13 cellular contexts compared by ENCODE assay signal in the genomic region with DNA sequence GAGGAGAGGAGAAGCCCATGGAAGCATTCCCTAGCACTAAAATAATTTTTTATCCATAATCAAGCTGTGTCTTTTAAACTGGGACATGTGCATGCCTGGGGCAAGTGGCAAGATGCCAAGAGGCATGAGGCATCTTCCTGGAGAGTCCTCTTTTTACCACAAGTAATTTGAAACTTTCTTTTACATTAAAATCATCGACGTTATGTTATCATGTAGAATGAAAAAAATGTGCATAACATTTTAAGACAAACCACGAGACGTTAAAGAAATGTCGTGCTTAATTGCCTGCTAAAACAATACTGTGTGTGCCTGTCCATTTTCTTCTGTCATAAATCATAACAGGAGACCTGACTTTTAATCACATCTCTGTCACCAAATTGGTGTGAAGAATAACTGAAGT. TPM values are rescaled to one million over a fixed set of nuclear protein-coding genes. Genes with fewer than 3 reads are reported as not detected.
DNase-seq lines count a peak whose midpoint lies in the region; ATAC-seq, FAIRE-seq and TF ChIP-seq lines count a peak whose summit lies in the region.
"Had no signal": no experiment of that assay in that cellular context is flagged by ENCODE, and none has a peak within 500 bp of the region (broad histone marks: within the 10 kb centered on the region; RNA-seq: fewer than 3 reads in every experiment).

No MANE protein-coding gene starts in this region.

- no peak for TF ChIP-seq CTCF in CD4-positive, alpha-beta T cell (IDR thresholded peaks at IDR 0.05)
- TF ChIP-seq CTCF in IMR-90 (conservative IDR thresholded peaks at IDR 0.05; ENCODE audit: low read depth, low read length) (no peak), keratinocyte (optimal IDR thresholded peaks at IDR 0.05 in 1 of 3, IDR thresholded peaks at IDR 0.05 in 1 of 3, conservative IDR thresholded peaks at IDR 0.05 in 1 of 3; ENCODE audit: extremely low read depth in 1 of 3, insufficient read depth in 2 of 3, low read length in 3 of 3) (no peak)

- no peak overlapping the region for H2AK9ac ChIP-seq in IMR-90 (replicated peaks; ENCODE audit: low read depth, low read length, poor library complexity)

- H3K27me3 Mint-ChIP-seq in CD4-positive, alpha-beta T cell: no peaks in the 10 kb centered on the region

- H4K20me1 ChIP-seq in IMR-90 (ENCODE audit: insufficient read depth, low read length) (no peaks in the 10 kb centered on the region), keratinocyte (ENCODE audit: control insufficient read depth, extremely low read depth, insufficient read depth, low read length) (no peaks in the 10 kb centered on the region)

- no peak overlapping the region for H3K4me3 Mint-ChIP-seq in CD4-positive, alpha-beta T cell

- no peak for DNase-seq in CD4-positive, alpha-beta T cell
- DNase-seq in IMR-90 (peak; percentile 61), amniotic stem cell (lab: John Stamatoyannopoulos, UW) (peak; percentile 15), keratinocyte (ENCODE audit: low read depth, low spot score) (peak; percentile 42), D341Med (ENCODE audit: low spot score) (no peak), NOMO-1 treated with dmso at 0.1 percent for 144 hours (lab: John Stamatoyannopoulos, UW; ENCODE audit: unreplicated experiment) (no peak), NCI-H1105 treated with DMSO at 0.1 percent for 48 hours (lab: John Stamatoyannopoulos, UW) (no peak)
- DNase-seq: SHP77 treated with DMSO at 0.1 percent for 48 hours had no signal

- H3K18ac ChIP-seq in IMR-90 (ENCODE audit: low read depth, low read length): no peak overlapping the region

- in situ Hi-C loops in IMR-90 (cut with MboI; ENCODE audit: low sequenced_read_pairs): no loop called here

- H4K8ac ChIP-seq in IMR-90 (ENCODE audit: low read depth in 2 of 2, low read length in 2 of 2): no peak overlapping the region

- no peak overlapping the region for H2BK120ac ChIP-seq in IMR-90 (ENCODE audit: low read depth, low read length)

- no peak for TF ChIP-seq POLR2A in IMR-90 (IDR thresholded peaks at IDR 0.05; ENCODE audit: low read depth, low read length)

- H3K36me3 Mint-ChIP-seq in CD4-positive, alpha-beta T cell (ENCODE audit: low read depth): peaks cover under 1% of the 10 kb centered on the region

- H3K4me1 ChIP-seq in IMR-90 (ENCODE audit: control insufficient read depth, insufficient read depth, low read length): no peaks in the 10 kb centered on the region
- H3K4me1 ChIP-seq in keratinocyte (ENCODE audit: control insufficient read depth, extremely low read depth, insufficient read depth, low read length): peaks cover 18% of the 10 kb centered on the region

- H3K4me3 ChIP-seq in IMR-90 (ENCODE audit: insufficient read depth, low read depth, low read length) (no peak overlapping the region), keratinocyte (ENCODE audit: control insufficient read depth in 2 of 3, extremely low read depth in 1 of 3, insufficient read depth in 2 of 3, low read depth in 1 of 3, low read length in 3 of 3) (no peak overlapping the region)

- H3K4ac ChIP-seq in IMR-90 (ENCODE audit: low read depth, low read length): no peak overlapping the region

- H4K5ac ChIP-seq in IMR-90 (ENCODE audit: low read depth, low read length): no peak overlapping the region

- CTCF ChIA-PET in CD4-positive, alpha-beta T cell (lab: Charles Lee): no interaction called here
- CTCF ChIA-PET in IMR-90 (lab: Yijun Ruan, JAX): interaction anchor here (0.7 kb wide), 1 partner anchor 167 kb away, joined by 3 read pairs; no protein-coding TSS in a partner anchor

- H3K4me1 Mint-ChIP-seq in CD4-positive, alpha-beta T cell (ENCODE audit: low read depth): peaks cover 37% of the 10 kb centered on the region

- H3K9me3 Mint-ChIP-seq in CD4-positive, alpha-beta T cell: no peaks in the 10 kb centered on the region

- FAIRE-seq in keratinocyte (lab: Jason Lieb, UNC): peak; percentile 86
- FAIRE-seq: GM19239 had no signal

- TF ChIP-seq RAD21 in IMR-90 (IDR thresholded peaks at IDR 0.05; ENCODE audit: low read length): no peak

- no peak overlapping the region for H4K91ac ChIP-seq in IMR-90 (ENCODE audit: insufficient read depth, low read depth, low read length)

- H2BK20ac ChIP-seq in IMR-90 (ENCODE audit: low read depth, low read length): no peak overlapping the region

- no peak overlapping the region for H3K14ac ChIP-seq in IMR-90 (replicated peaks; ENCODE audit: low read depth, low read length)

- WGBS in IMR-90 (ENCODE audit: extremely low coverage in 2 of 2, insufficient read length in 1 of 2), 2 experiments: no CpG with 5 or more reads among the region's 5 CpGs

- H3K36me3 ChIP-seq in IMR-90 (ENCODE audit: control insufficient read depth, insufficient read depth, low read length) (no peaks in the 10 kb centered on the region), keratinocyte (ENCODE audit: control insufficient read depth in 2 of 2, extremely low read depth in 1 of 2, insufficient read depth in 2 of 2, low read length in 2 of 2) (no peaks in the 10 kb centered on the region)

- H2AK5ac ChIP-seq in IMR-90 (ENCODE audit: low read depth, low read length): no peak overlapping the region

- BruUV-seq in IMR-90 (replicated peaks; lab: Mats Ljungman, UMichigan): no TSS peak

- H2AFZ ChIP-seq in IMR-90 (replicated peaks; ENCODE audit: low read length, poor library complexity) (no peak overlapping the region), keratinocyte (ENCODE audit: control insufficient read depth, low read length) (no peak overlapping the region)

- no peak overlapping the region for H2BK5ac ChIP-seq in IMR-90 (ENCODE audit: low read depth, low read length, poor library complexity, severe bottlenecking)

- H3K4me2 ChIP-seq in IMR-90 (ENCODE audit: low read depth, low read length) (peak overlapping the region; percentile 31; the same call in 1 of the 2 replicates), keratinocyte (ENCODE audit: control insufficient read depth, extremely low read depth, insufficient read depth, low read depth, low read length) (peak overlapping the region; percentile 57)

- H3K27ac Mint-ChIP-seq in CD4-positive, alpha-beta T cell: peak overlapping the region; percentile 28

- H2BK15ac ChIP-seq in IMR-90 (ENCODE audit: low read depth, low read length): no peak overlapping the region

- H3K9me3 ChIP-seq in CD4-positive, alpha-beta T cell (ENCODE audit: control insufficient read depth, low read length): no peaks in the 10 kb centered on the region
- H3K9me3 ChIP-seq in IMR-90 (ENCODE audit: control insufficient read depth, insufficient read depth, low read length) (no peaks in the 10 kb centered on the region), keratinocyte (ENCODE audit: control insufficient read depth, low read depth, low read length) (no peaks in the 10 kb centered on the region)

- no peak overlapping the region for H3K56ac ChIP-seq in IMR-90 (ENCODE audit: extremely low read depth, insufficient read depth, low read length)

- H3K27me3 ChIP-seq in CD4-positive, alpha-beta T cell (ENCODE audit: control insufficient read depth, insufficient read depth, low read length): no peaks in the 10 kb centered on the region
- H3K27me3 ChIP-seq in IMR-90 (ENCODE audit: control insufficient read depth, insufficient read depth, low read length) (no peaks in the 10 kb centered on the region), keratinocyte (ENCODE audit: control insufficient read depth, extremely low read depth, insufficient read depth, low read length) (no peaks in the 10 kb centered on the region)
- H3K27me3 ChIP-seq: ascending aorta had no signal

- no peaks in the 10 kb centered on the region for H3K79me1 ChIP-seq in IMR-90 (ENCODE audit: low read depth in 1 of 2, low read length in 2 of 2)

- POLR2A ChIA-PET in CD4-positive, alpha-beta T cell (lab: Charles Lee): no interaction called here
- POLR2A ChIA-PET in IMR-90 (lab: Charles Lee; ENCODE audit: unreplicated experiment): no interaction called here

- H3K9me1 ChIP-seq in IMR-90 (ENCODE audit: insufficient read depth, low read length) (no peaks in the 10 kb centered on the region), keratinocyte (ENCODE audit: control insufficient read depth, extremely low read depth, insufficient read depth, low read length) (no peaks in the 10 kb centered on the region)

- dilution Hi-C loops in IMR-90 (cut with HindIII; ENCODE audit: low sequenced_read_pairs, unreplicated experiment) (no loop called here), keratinocyte (cut with MboI; ENCODE audit: extremely low pct_ligation_motif_present, low sequenced_read_pairs) (no loop called here)

- H3K9ac ChIP-seq in IMR-90 (ENCODE audit: low read depth, low read length) (no peak overlapping the region), keratinocyte (ENCODE audit: control insufficient read depth, extremely low read depth, insufficient read depth, low read length) (no peak overlapping the region)

- no peak overlapping the region for H3K23ac ChIP-seq in IMR-90 (ENCODE audit: low read depth, low read length)

- intact Hi-C loops in CD4-positive, alpha-beta T cell (cut with DNase I, micrococcal nuclease): loop anchor here in 1 of 2 experiments (10.0 kb wide), 1 partner anchor 129 kb away; the partner anchor contains the start of gene POU2F1
- intact Hi-C loops in IMR-90 (cut with micrococcal nuclease): no loop called here

- ATAC-seq in CD4-positive, alpha-beta T cell (ENCODE audit: poor library complexity): no peak
- ATAC-seq in IMR-90 (ENCODE audit: low read depth) (peak; percentile 40; the same call in 1 of the 2 replicates), GM21447 (IDR thresholded peaks at IDR 0.05; ENCODE audit: unreplicated experiment) (no peak)

- no peak overlapping the region for H3K27ac ChIP-seq in CD4-positive, alpha-beta T cell (ENCODE audit: low read depth, low read length)
- H3K27ac ChIP-seq in IMR-90 (ENCODE audit: insufficient read depth, low read length): no peak overlapping the region
- no peak overlapping the region for H3K27ac ChIP-seq in keratinocyte (ENCODE audit: control insufficient read depth, insufficient read depth, low read length)

- no peaks in the 10 kb centered on the region for H3K79me2 ChIP-seq in keratinocyte (ENCODE audit: control insufficient read depth, insufficient read depth, low read length)

RNA-seq across cellular contexts. Expression of gene STYXL2, which starts 1.5 kb away (rescaled TPM):
- total RNA-seq in CD4-positive, alpha-beta T cell: not detected
- not detected in 2 replicates for total RNA-seq in IMR-90 (2012; rRNA removed)
- not detected in 2 replicates for polyA plus RNA-seq in IMR-90 (2012; rRNA removed)
- not detected in 2 replicates for polyA plus RNA-seq in IMR-90 (2012; cell fraction: cytosol; rRNA removed)
- polyA plus RNA-seq in IMR-90 (2012; cell fraction: nucleus; rRNA removed; ENCODE audit: low replicate concordance): 0.01 TPM in 1 of 2 replicates, not detected in the other
- polyA plus RNA-seq in keratinocyte: not detected in 3 replicates
- polyA plus RNA-seq in keratinocyte (2011; ENCODE audit: low read depth): not detected
- polyA plus RNA-seq in keratinocyte (2011; cell fraction: cytosol; rRNA removed): not detected in 2 replicates
- polyA plus RNA-seq in keratinocyte (2011; cell fraction: nucleus; rRNA removed): not detected in 2 replicates
- polyA plus RNA-seq in keratinocyte (2012; ENCODE audit: low replicate concordance): not detected in 2 replicates
- polyA minus RNA-seq in keratinocyte: not detected in 3 replicates
- polyA minus RNA-seq in keratinocyte (2011; cell fraction: cytosol; rRNA and poly(A)+ RNA removed): not detected
- not detected in 2 replicates for polyA minus RNA-seq in keratinocyte (2011; cell fraction: nucleus; rRNA and poly(A)+ RNA removed)
- total RNA-seq: activated CD8-positive, alpha-beta memory T cell treated with anti-CD3 and anti-CD28 coated beads for 36 hours had no signal
- polyA plus RNA-seq: urinary bladder had no signal

RNA-seq across cellular contexts. Expression of gene GPA33, which starts 5.2 kb away (rescaled TPM):
- 1 to 10 TPM; 4.8 to 5.0 TPM for total RNA-seq in CD4-positive, alpha-beta T cell
- total RNA-seq in IMR-90 (2012; rRNA removed): not detected in 2 replicates
- polyA plus RNA-seq in IMR-90 (2012; rRNA removed) (not detected in 2 replicates), keratinocyte (not detected in 3 replicates)
- not detected in 2 replicates for polyA plus RNA-seq in IMR-90 (2012; cell fraction: cytosol; rRNA removed)
- not detected in 2 replicates for polyA plus RNA-seq in IMR-90 (2012; cell fraction: nucleus; rRNA removed; ENCODE audit: low replicate concordance)
- not detected for polyA plus RNA-seq in keratinocyte (2011; ENCODE audit: low read depth)
- polyA plus RNA-seq in keratinocyte (2011; cell fraction: cytosol; rRNA removed): not detected in 2 replicates
- polyA plus RNA-seq in keratinocyte (2011; cell fraction: nucleus; rRNA removed): not detected in 2 replicates
- not detected in 2 replicates for polyA plus RNA-seq in keratinocyte (2012; ENCODE audit: low replicate concordance)
- polyA minus RNA-seq in keratinocyte: not detected in 3 replicates
- polyA minus RNA-seq in keratinocyte (2011; cell fraction: cytosol; rRNA and poly(A)+ RNA removed): not detected
- not detected in 2 replicates for polyA minus RNA-seq in keratinocyte (2011; cell fraction: nucleus; rRNA and poly(A)+ RNA removed)
- total RNA-seq: ascending aorta, urinary bladder had no signal

Comparison
In these comparisons a context has a peak if more than half of its experiments do, and no peak if none do; other contexts are left out.
1. DNase-seq: peak in IMR-90 (single experiment), amniotic stem cell (single experiment) and keratinocyte (single experiment); none in CD4-positive, alpha-beta T cell (0 of 10), D341Med (single experiment), NOMO-1 treated with dmso at 0.1 percent for 144 hours (single experiment) and NCI-H1105 treated with DMSO at 0.1 percent for 48 hours (single experiment).